Comparison of ENCODE assay signal across 8 cellular contexts in genomic region chr2:9782197-9782719, GRCh38.
A peak's percentile ranks its signal among the peaks of the same experiment; 100 is the strongest.
DNase-seq lines count a peak whose midpoint lies in the region; ATAC-seq and TF ChIP-seq lines count a peak whose summit lies in the region.

No MANE protein-coding gene starts in this region.

- H3K9me3 ChIP-seq in A673 (ENCODE audit: low read depth, low read length, poor library complexity, severe bottlenecking), result no peaks in the 10 kb centered on the region

- intact Hi-C loops in A673 (cut with micrococcal nuclease; ENCODE audit: unreplicated experiment), result no loop called here

- no TSS peak for BruUV-seq in A673 (replicated peaks; lab: Mats Ljungman, UMichigan)

- CTCF ChIA-PET in A673 (lab: Charles Lee), result no interaction called here

- H3K4me3 ChIP-seq in A673 (ENCODE audit: low read depth, low read length, poor library complexity, severe bottlenecking), result no peak overlapping the region

- no peak overlapping the region for H3K27ac ChIP-seq in A673 (ENCODE audit: low read depth, low read length, poor library complexity, severe bottlenecking)

- H3K4me3 Mint-ChIP-seq in brain (no peak overlapping the region), nephron progenitor cell (no peak overlapping the region)

- H3K4me1 Mint-ChIP-seq in brain, result peaks cover 31% of the 10 kb centered on the region
- H3K4me1 Mint-ChIP-seq in nephron progenitor cell, result peaks cover 36% of the 10 kb centered on the region

- H3K27ac Mint-ChIP-seq in brain (peak overlapping the region in 3 of 5 experiments; percentile 3 to 91 (median 29)), nephron progenitor cell (no peak overlapping the region)

- DNase-seq in GF-D8 (lab: John Stamatoyannopoulos, UW), result peak; percentile 9
- peak; percentile 81 for DNase-seq in T-helper 22 cell (ENCODE audit: low read depth)
- DNase-seq in stimulated activated CD4-positive, alpha-beta T cell treated with anti-CD3 and anti-CD28 coated beads, Interleukin-15, amount 100 ng/mL, for 1 hour (ENCODE audit: low read depth in 1 of 2, low spot score in 1 of 2), result peak; percentile 43 to 61
- DNase-seq in A673 (ENCODE audit: low spot score), result no peak
- DNase-seq in nephron progenitor cell, result no peak

- TF ChIP-seq CTCF in brain (conservative IDR thresholded peaks at IDR 0.05) (no peak), A673 (conservative IDR thresholded peaks at IDR 0.05; ENCODE audit: low read depth, low read length) (no peak), nephron progenitor cell (IDR thresholded peaks at IDR 0.05) (no peak)

- H3K36me3 ChIP-seq in A673 (ENCODE audit: insufficient read depth, low read length, poor library complexity, severe bottlenecking), result no peaks in the 10 kb centered on the region

- no peaks in the 10 kb centered on the region for H3K36me3 Mint-ChIP-seq in brain
- no peaks in the 10 kb centered on the region for H3K36me3 Mint-ChIP-seq in nephron progenitor cell (ENCODE audit: low read depth)

- ATAC-seq in HG02610 (IDR thresholded peaks at IDR 0.05; ENCODE audit: unreplicated experiment), result no peak
- no peak for ATAC-seq in HG02885 (IDR thresholded peaks at IDR 0.05; ENCODE audit: poor library complexity, unreplicated experiment)

- H3K27me3 Mint-ChIP-seq in brain, result no peaks in the 10 kb centered on the region
- H3K27me3 Mint-ChIP-seq in nephron progenitor cell (ENCODE audit: low read depth, poor library complexity), result peaks cover 4% of the 10 kb centered on the region

- H3K27me3 ChIP-seq in A673 (replicated peaks; ENCODE audit: insufficient read depth, low read depth, low read length, poor library complexity), result no peaks in the 10 kb centered on the region

- POLR2A ChIA-PET in A673 (lab: Charles Lee; ENCODE audit: low non-redundant PET), result no interaction called here

- H3K9me3 Mint-ChIP-seq in brain, result no peaks in the 10 kb centered on the region
- H3K9me3 Mint-ChIP-seq in nephron progenitor cell, result peaks cover 2% of the 10 kb centered on the region

- no peaks in the 10 kb centered on the region for H3K4me1 ChIP-seq in A673 (ENCODE audit: insufficient read depth, low read length, poor library complexity, severe bottlenecking)

Comparison
In these comparisons a context has a peak if more than half of its experiments do, and no peak if none do; other contexts are left out.
1. DNase-seq: peak in GF-D8 (single experiment), T-helper 22 cell (single experiment) and stimulated activated CD4-positive, alpha-beta T cell treated with anti-CD3 and anti-CD28 coated beads, Interleukin-15, amount 100 ng/mL, for 1 hour (2 of 2); none in A673 (single experiment) and nephron progenitor cell (single experiment).